Comparison of ENCODE assay signal across 28 cellular contexts in genomic region chr5:134508521-134509195, GRCh38. TPM values are rescaled to one million over a fixed set of nuclear protein-coding genes. Genes with fewer than 3 reads are reported as not detected.
DNase-seq lines count a peak whose midpoint lies in the region; ATAC-seq and TF ChIP-seq lines count a peak whose summit lies in the region.
"Had no signal": no experiment of that assay in that cellular context is flagged by ENCODE, and none has a peak within 500 bp of the region (broad histone marks: within the 10 kb centered on the region; RNA-seq: fewer than 3 reads in every experiment).

No MANE protein-coding gene starts in this region.

- H3K9me3 ChIP-seq in Panc1 (ENCODE audit: control insufficient read depth, insufficient read depth, low read depth, low read length), result no peaks in the 10 kb centered on the region
- no peaks in the 10 kb centered on the region for H3K9me3 ChIP-seq in endodermal cell (ENCODE audit: control insufficient read depth, low read length)
- no peaks in the 10 kb centered on the region for H3K9me3 ChIP-seq in sigmoid colon
- H3K9me3 ChIP-seq: esophagus squamous epithelium, HAP-1 had no signal

- ATAC-seq in Panc1, result peak; percentile 14
- ATAC-seq in sciatic nerve, result no peak

- in situ Hi-C loops in Panc1 (cut with HindIII; ENCODE audit: low pct_unique_long_range_greater_than_20kb, low sequenced_read_pairs), result no loop called here

- intact Hi-C loops in Calu3 (cut with micrococcal nuclease; ENCODE audit: unreplicated experiment), result loop anchor here (2.0 kb wide), 1 partner anchor 42 kb away; no protein-coding TSS in a partner anchor
- intact Hi-C loops in Panc1 (cut with micrococcal nuclease; ENCODE audit: unreplicated experiment), result no loop called here
- intact Hi-C loops in sigmoid colon (cut with DNase I), result no loop called here
- intact Hi-C loops in sciatic nerve (cut with DNase I), result no loop called here

- no peak overlapping the region for H3K9ac ChIP-seq in endodermal cell (ENCODE audit: extremely low read depth, low read length, poor library complexity, severe bottlenecking)

- POLR2A ChIA-PET in Panc1 (lab: Charles Lee), result no interaction called here

- H3K27me3 ChIP-seq in Panc1 (ENCODE audit: control insufficient read depth, insufficient read depth, low read length), result no peaks in the 10 kb centered on the region
- no peaks in the 10 kb centered on the region for H3K27me3 ChIP-seq in endodermal cell (ENCODE audit: control insufficient read depth, insufficient read depth, low read length, poor library complexity, severe bottlenecking)
- no peaks in the 10 kb centered on the region for H3K27me3 ChIP-seq in sigmoid colon
- H3K27me3 ChIP-seq: esophagus squamous epithelium had no signal

- CTCF ChIA-PET in Calu3 (lab: Charles Lee), result interaction anchor here (0.9 to 1.2 kb wide), 4 partner anchors 12 to 97 kb away, joined by 3 to 8 read pairs (median 4); partner anchors contain the start of gene CDKN2AIPNL
- CTCF ChIA-PET in Panc1 (lab: Charles Lee), result no interaction called here

- TF ChIP-seq CTCF in Calu3 (IDR thresholded peaks at IDR 0.05; ENCODE audit: unreplicated experiment), result no peak
- no peak for TF ChIP-seq CTCF in Panc1 (IDR thresholded peaks at IDR 0.05)
- TF ChIP-seq CTCF in endodermal cell (conservative IDR thresholded peaks at IDR 0.05), result peak; percentile 15
- no peak for TF ChIP-seq CTCF in sigmoid colon (IDR thresholded peaks at IDR 0.05)

- no peaks in the 10 kb centered on the region for H3K9me3 Mint-ChIP-seq in Calu3 (ENCODE audit: low read depth, unreplicated experiment)
- no peaks in the 10 kb centered on the region for H3K9me3 Mint-ChIP-seq in endodermal cell
- H3K9me3 Mint-ChIP-seq: activated naive CD4-positive, alpha-beta T cell treated with anti-CD3 and anti-CD28 coated beads for 36 hours; activated T-cell treated with anti-CD3 and anti-CD28 coated beads, Interleukin-2, amount 50 U/mL, for 24 hours; dendritic cell treated with granulocyte-macrophage colony-stimulating factor and Interleukin-4, amounts not matched to agents 40 ng/mL and 50 ng/mL, for 4 days; immature natural killer cell; naive B cell; T-helper 2 cell treated with Interferon-gamma antibody and Interleukin-4, amounts not matched to agents 5 μg/mL and 100 μg/mL, for 36 hours; type B pancreatic cell had no signal

- 91 to 92% methylated on average over 6 to 8 of the region's 8 CpGs for WGBS in endodermal cell (ENCODE audit: insufficient coverage in 1 of 2, insufficient read length in 1 of 2), 2 experiments
- WGBS in sigmoid colon, 2 donors, result 89 to 96% methylated on average over 8 of the region's 8 CpGs

- H3K27ac Mint-ChIP-seq in Calu3 (ENCODE audit: unreplicated experiment) (peak overlapping the region; percentile 87), endodermal cell (peak overlapping the region; percentile 45)
- H3K27ac Mint-ChIP-seq: activated naive CD4-positive, alpha-beta T cell treated with anti-CD3 and anti-CD28 coated beads for 36 hours; activated T-cell treated with anti-CD3 and anti-CD28 coated beads, Interleukin-2, amount 50 U/mL, for 24 hours; dendritic cell treated with granulocyte-macrophage colony-stimulating factor and Interleukin-4, amounts not matched to agents 40 ng/mL and 50 ng/mL, for 4 days; immature natural killer cell; T-helper 2 cell treated with Interferon-gamma antibody and Interleukin-4, amounts not matched to agents 5 μg/mL and 100 μg/mL, for 36 hours; type B pancreatic cell had no signal

- DNase-seq in Calu3 (no peak), Panc1 (ENCODE audit: low read depth, low spot score) (no peak), endodermal cell (no peak), sigmoid colon (peak; percentile 35), HuH-7.5 (ENCODE audit: low spot score) (no peak), occipital lobe (lab: John Stamatoyannopoulos, UW) (no peak), sciatic nerve (ENCODE audit: low spot score) (no peak), AG08395 (ENCODE audit: low spot score) (no peak)
- DNase-seq: activated CD4-positive, alpha-beta T cell treated with anti-CD3 and anti-CD28 coated beads for 48 hours; activated naive CD4-positive, alpha-beta T cell treated with anti-CD3 and anti-CD28 coated beads for 36 hours; activated T-cell treated with anti-CD3 and anti-CD28 coated beads, Interleukin-2, amount 50 U/mL, for 24 hours; amniotic stem cell; COR-L47; DMS79; esophagus squamous epithelium; GF-D8; immature natural killer cell; Karpas-422; naive B cell; NCI-H1436 treated with DMSO at 0.1 percent for 48 hours; NCI-H2107; NCI-H446; SHP77 treated with DMSO at 0.1 percent for 48 hours; stimulated activated CD4-positive, alpha-beta T cell treated with anti-CD3 and anti-CD28 coated beads, Interleukin-2, amount 100 ng/mL, for 48 hours had no signal

- H3K4me3 Mint-ChIP-seq in Calu3 (ENCODE audit: low read depth, unreplicated experiment) (peak overlapping the region; percentile 64), endodermal cell (no peak overlapping the region)
- H3K4me3 Mint-ChIP-seq: activated naive CD4-positive, alpha-beta T cell treated with anti-CD3 and anti-CD28 coated beads for 36 hours; activated T-cell treated with anti-CD3 and anti-CD28 coated beads, Interleukin-2, amount 50 U/mL, for 24 hours; dendritic cell treated with granulocyte-macrophage colony-stimulating factor and Interleukin-4, amounts not matched to agents 40 ng/mL and 50 ng/mL, for 4 days; immature natural killer cell; naive B cell; T-helper 2 cell treated with Interferon-gamma antibody and Interleukin-4, amounts not matched to agents 5 μg/mL and 100 μg/mL, for 36 hours had no signal

- TF ChIP-seq EP300 in sigmoid colon (IDR thresholded peaks at IDR 0.05), result no peak

- H3K4me1 ChIP-seq in Panc1 (ENCODE audit: control insufficient read depth, insufficient read depth, low read length) (peaks cover 86% of the 10 kb centered on the region), endodermal cell (ENCODE audit: control insufficient read depth, insufficient read depth, low read length) (peaks cover 21% of the 10 kb centered on the region), sigmoid colon (peaks cover 0 to 19% (median 16%) of the 10 kb centered on the region in 4 donors)
- H3K4me1 ChIP-seq: HAP-1 had no signal

- TF ChIP-seq POLR2A in sigmoid colon (IDR thresholded peaks at IDR 0.05), result no peak

- H3K27ac ChIP-seq in Panc1 (ENCODE audit: low read length), result peak overlapping the region; percentile 97
- no peak overlapping the region for H3K27ac ChIP-seq in endodermal cell (ENCODE audit: low read depth, low read length)
- H3K27ac ChIP-seq in sigmoid colon, result no peak overlapping the region
- H3K27ac ChIP-seq: esophagus squamous epithelium had no signal

- no TSS peak for BruUV-seq in Calu3 (replicated peaks; lab: Mats Ljungman, UMichigan)
- BruUV-seq in Panc1 (replicated peaks; lab: Mats Ljungman, UMichigan), result no TSS peak

- H3K4me1 Mint-ChIP-seq in Calu3 (ENCODE audit: low read depth, unreplicated experiment), result peaks cover 72% of the 10 kb centered on the region
- H3K4me1 Mint-ChIP-seq in endodermal cell, result peaks cover 45% of the 10 kb centered on the region

- H3K36me3 Mint-ChIP-seq in Calu3 (ENCODE audit: insufficient read depth, unreplicated experiment) (peaks cover 73% of the 10 kb centered on the region), endodermal cell (ENCODE audit: low read depth) (no peaks in the 10 kb centered on the region)
- H3K36me3 Mint-ChIP-seq: immature natural killer cell, naive B cell, type B pancreatic cell had no signal

- H3K4me3 ChIP-seq in Panc1 (ENCODE audit: low read depth in 2 of 2, low read length in 2 of 2), result peak overlapping the region in 1 of 2 experiments; percentile 19; a peak in 2 of 4 replicates
- H3K4me3 ChIP-seq in endodermal cell (ENCODE audit: low read length), result no peak overlapping the region
- no peak overlapping the region for H3K4me3 ChIP-seq in sigmoid colon
- H3K4me3 ChIP-seq: esophagus squamous epithelium, HAP-1 had no signal

- no peaks in the 10 kb centered on the region for H3K27me3 Mint-ChIP-seq in Calu3 (ENCODE audit: unreplicated experiment)
- no peaks in the 10 kb centered on the region for H3K27me3 Mint-ChIP-seq in endodermal cell (ENCODE audit: insufficient read depth)
- H3K27me3 Mint-ChIP-seq: activated T-cell treated with anti-CD3 and anti-CD28 coated beads, Interleukin-2, amount 50 U/mL, for 24 hours; dendritic cell treated with granulocyte-macrophage colony-stimulating factor and Interleukin-4, amounts not matched to agents 40 ng/mL and 50 ng/mL, for 4 days; type B pancreatic cell had no signal

- H3K36me3 ChIP-seq in Panc1 (ENCODE audit: control insufficient read depth, insufficient read depth, low read length) (no peaks in the 10 kb centered on the region), endodermal cell (ENCODE audit: control insufficient read depth, insufficient read depth, low read length) (no peaks in the 10 kb centered on the region), sigmoid colon (no peaks in the 10 kb centered on the region)
- H3K36me3 ChIP-seq: esophagus squamous epithelium, HAP-1 had no signal

RNA-seq across cellular contexts. Expression of gene JADE2, which starts 16.8 kb away (rescaled TPM):
- 93.4 and 128 TPM in 2 replicates for total RNA-seq in Calu3 (2022)
- 80.0 TPM for total RNA-seq in Panc1 (2021; ENCODE audit: unreplicated experiment)
- polyA plus RNA-seq in Panc1 (2012; ENCODE audit: insufficient read length), result 40.4 TPM
- total RNA-seq in endodermal cell, result 10 to 100 TPM; 33.9 to 51.9 TPM
- 4.3 TPM for polyA plus RNA-seq in endodermal cell (2013, experiment 1 of 2)
- 4.5 TPM for polyA plus RNA-seq in endodermal cell (2013, experiment 2 of 2)
- 10 to 100 TPM; 38.5 to 53.8 (median 44.7) TPM for total RNA-seq in sigmoid colon
- polyA plus RNA-seq in sigmoid colon, result 10 to 100 TPM in 1 of 3 donors, 1 to 10 TPM in 2; 4.9 to 34.5 (median 6.0) TPM
- 3.7 TPM for total RNA-seq in occipital lobe
- 55.0 TPM for total RNA-seq in sciatic nerve
